ENCODE assay signal across 1 cellular context in genomic region chr5:173653822-173654523, GRCh38.
TF ChIP-seq lines count a peak whose summit lies in the region.

No MANE protein-coding gene starts in this region.

TF ChIP-seq in H1, 55 proteins besides CTCF, POLR2A, EP300 and RAD21 (continued from another document):
- TF ChIP-seq CHD7 (IDR thresholded peaks at IDR 0.05; ENCODE audit: insufficient replicate concordance, low read length) (no peak), SP1 (IDR thresholded peaks at IDR 0.05; ENCODE audit: low read depth, low read length) (no peak), KDM4A (IDR thresholded peaks at IDR 0.05; ENCODE audit: low read depth, low read length, severe bottlenecking) (no peak), MAFK (IDR thresholded peaks at IDR 0.05; ENCODE audit: low read depth, low read length) (no peak), CTBP2 (IDR thresholded peaks at IDR 0.05; ENCODE audit: borderline replicate concordance, insufficient read depth, insufficient read length, low read length) (no peak), HDAC6 (IDR thresholded peaks at IDR 0.05; ENCODE audit: low read depth, low read length) (no peak), CHD1 (IDR thresholded peaks at IDR 0.05; ENCODE audit: low read depth, low read length) (no peak), SRF (IDR thresholded peaks at IDR 0.05; ENCODE audit: low read depth, low read length) (no peak), CEBPB (IDR thresholded peaks at IDR 0.05; ENCODE audit: low read depth, low read length) (no peak)
